In the genomic region with DNA sequence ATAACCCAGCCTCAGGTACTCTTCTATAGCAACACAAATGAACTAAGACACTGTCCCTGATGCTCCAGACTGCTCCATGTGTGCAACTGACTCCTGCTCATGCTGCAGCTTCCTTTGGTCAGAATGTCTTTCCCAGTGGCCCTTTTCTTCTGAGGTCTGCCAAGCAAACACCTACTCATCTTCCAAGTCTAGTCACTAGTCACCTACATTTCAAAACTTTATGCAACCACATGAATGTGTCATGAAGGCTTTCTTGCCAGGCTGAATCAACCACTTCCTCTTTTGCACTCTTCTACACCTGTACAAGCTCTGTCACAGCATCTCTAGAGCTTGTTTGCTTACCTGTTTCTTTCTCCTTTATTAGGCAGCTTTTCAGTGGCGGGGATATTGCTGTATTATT, we compare ENCODE assay signal across 10 cellular contexts.
DNase-seq lines count a peak whose midpoint lies in the region; ATAC-seq and TF ChIP-seq lines count a peak whose summit lies in the region.
"Had no signal": no experiment of that assay in that cellular context is flagged by ENCODE, and none has a peak within 500 bp of the region (broad histone marks: within the 10 kb centered on the region; RNA-seq: fewer than 3 reads in every experiment).

No MANE protein-coding gene starts in this region.

- TF ChIP-seq CTCF in transverse colon (IDR thresholded peaks at IDR 0.05), result no peak

- no peak for TF ChIP-seq EP300 in transverse colon (IDR thresholded peaks at IDR 0.05; ENCODE audit: low read depth)

- no peak overlapping the region for H3K27ac ChIP-seq in transverse colon
- H3K27ac ChIP-seq: ovary had no signal

- ATAC-seq in GM18868 (IDR thresholded peaks at IDR 0.05; ENCODE audit: unreplicated experiment) (peak; percentile 99), GM21619 (IDR thresholded peaks at IDR 0.05; ENCODE audit: unreplicated experiment) (peak; percentile 90), HG03520 (IDR thresholded peaks at IDR 0.05; ENCODE audit: unreplicated experiment) (peak; percentile 95)

- H3K9me3 ChIP-seq in transverse colon, result no peaks in the 10 kb centered on the region
- H3K9me3 ChIP-seq: ovary had no signal

- TF ChIP-seq POLR2A in transverse colon (IDR thresholded peaks at IDR 0.05), result no peak

- 96% methylated on average over 1 of the region's 1 CpG; no CpG with 5 or more reads in 1 of the 2 donors for WGBS in transverse colon (ENCODE audit: low coverage in 1 of 2), 2 donors

- intact Hi-C loops in transverse colon (cut with DNase I; ENCODE audit: low total_unique reads), result no loop called here

- H3K36me3 ChIP-seq in transverse colon, result no peaks in the 10 kb centered on the region
- H3K36me3 ChIP-seq: ovary had no signal

- H3K4me1 ChIP-seq in transverse colon, result peaks cover 0 to 7% (median 0%) of the 10 kb centered on the region in 4 donors

- in situ Hi-C loops in ACHN (cut with HindIII; ENCODE audit: low pct_ligation_motif_present, low pct_unique_long_range_greater_than_20kb, low sequenced_read_pairs) (no loop called here), transverse colon (cut with MboI; ENCODE audit: low pct_ligation_motif_present in 1 of 4, low pct_unique_long_range_greater_than_20kb in 1 of 4, low sequenced_read_pairs in 3 of 4) (loop anchor here in 2 of 4 donors (10.0 to 25.0 kb wide), 2 partner anchors 338 to 856 kb away; no protein-coding TSS in a partner anchor)

- H3K4me3 ChIP-seq in transverse colon, result no peak overlapping the region
- H3K4me3 ChIP-seq: ovary had no signal

- no peaks in the 10 kb centered on the region for H3K27me3 ChIP-seq in transverse colon
- H3K27me3 ChIP-seq: ovary had no signal

- DNase-seq in amniotic epithelial cell (ENCODE audit: low read depth), result peak; percentile 2
- no peak for DNase-seq in COR-L47 (lab: John Stamatoyannopoulos, UW)
- DNase-seq in NCI-H748 treated with DMSO at 0.1 percent for 48 hours (lab: John Stamatoyannopoulos, UW), result no peak
- DNase-seq in ACHN, result no peak
- no peak for DNase-seq in transverse colon
- DNase-seq: activated gamma-delta T cell treated with Interleukin-2 at 50 U/mL for 16 hours, ovary had no signal
